Comparison of ENCODE assay signal across 20 cellular contexts in the genomic region with DNA sequence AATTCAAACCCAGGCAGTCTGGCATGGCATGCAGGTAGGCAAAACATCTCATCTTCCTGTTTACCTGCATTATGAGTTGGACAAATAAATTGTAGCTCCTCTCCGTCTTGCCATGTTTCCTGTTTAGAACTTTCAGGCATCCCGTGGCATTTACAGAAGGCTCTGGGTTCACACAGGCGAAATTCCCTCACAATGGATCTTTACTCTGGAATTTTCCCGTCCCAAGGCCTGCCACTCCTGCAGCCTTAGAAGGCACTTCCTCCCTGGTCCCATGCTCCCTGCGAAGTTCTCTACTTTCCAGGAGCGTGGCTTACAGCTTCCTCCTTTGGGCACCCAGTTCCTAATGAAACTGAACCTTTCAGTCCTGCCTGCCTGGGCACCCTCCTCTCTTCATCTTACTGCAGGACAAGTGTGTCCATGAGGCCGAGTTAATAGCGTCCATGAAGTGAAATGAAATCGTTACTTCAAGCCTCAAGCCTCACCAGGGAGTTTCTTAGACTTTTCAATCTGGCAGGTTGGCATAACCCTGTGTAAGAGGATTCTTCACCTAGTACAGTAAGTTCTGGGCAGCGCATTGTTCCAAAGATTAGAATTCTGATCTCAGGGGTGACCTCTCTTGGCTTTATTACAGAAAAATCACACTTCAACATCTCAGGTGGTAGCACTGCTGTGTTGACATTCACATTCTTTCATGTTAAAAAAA. TPM values are rescaled to one million over a fixed set of nuclear protein-coding genes. Genes with fewer than 3 reads are reported as not detected.
DNase-seq lines count a peak whose midpoint lies in the region; ATAC-seq and TF ChIP-seq lines count a peak whose summit lies in the region.
"Had no signal": no experiment of that assay in that cellular context is flagged by ENCODE, and none has a peak within 500 bp of the region (broad histone marks: within the 10 kb centered on the region; RNA-seq: fewer than 3 reads in every experiment).

No MANE protein-coding gene starts in this region.

- H3K36me3 Mint-ChIP-seq in MCF 10A (ENCODE audit: insufficient read depth, unreplicated experiment) = no peaks in the 10 kb centered on the region
- H3K36me3 Mint-ChIP-seq: activated CD4-positive, alpha-beta memory T cell treated with anti-CD3 and anti-CD28 coated beads for 36 hours; activated naive CD4-positive, alpha-beta T cell treated with anti-CD3 and anti-CD28 coated beads, Interleukin-2, amount 50 U/mL, for 72 hours; stimulated activated naive B cell treated with anti-CD40 and anti-IgM and Interleukin-4, amounts not matched to agents 10 μg/mL and 1 μg/mL and 100 μg/mL, for 72 hours had no signal

- no peaks in the 10 kb centered on the region for H3K4me1 ChIP-seq in breast epithelium
- H3K4me1 ChIP-seq in body of pancreas = peaks cover 24% of the 10 kb centered on the region
- no peaks in the 10 kb centered on the region for H3K4me1 ChIP-seq in mesenchymal stem cell (ENCODE audit: control insufficient read depth, insufficient read depth, low read depth, low read length)
- H3K4me1 ChIP-seq in thyroid gland = peaks cover 0 to 6% of the 10 kb centered on the region in 2 donors

- DNase-seq in breast epithelium (ENCODE audit: low spot score in 2 of 2) (no peak), MCF 10A (ENCODE audit: unreplicated experiment) (no peak), body of pancreas (no peak), mesenchymal stem cell (no peak), thyroid gland (no peak)
- DNase-seq: activated CD4-positive, alpha-beta memory T cell treated with anti-CD3 and anti-CD28 coated beads for 36 hours; activated T-cell treated with anti-CD3 and anti-CD28 coated beads, Interleukin-2, amount 50 U/mL, for 48 hours; brain microvascular endothelial cell; C1 segment of cervical spinal cord; DND-41; dorsolateral prefrontal cortex; glutamatergic neuron; posterior cingulate gyrus; stimulated activated CD4-positive, alpha-beta T cell treated with anti-CD3 and anti-CD28 coated beads, Interleukin-12 subunit alpha, Interleukin-12 subunit beta, amount 100 ng/mL, for 4 hours; stimulated activated naive B cell treated with anti-CD40 and anti-IgM and Interleukin-4, amounts not matched to agents 10 μg/mL and 1 μg/mL and 100 μg/mL, for 72 hours had no signal

- H3K9ac ChIP-seq in mesenchymal stem cell (ENCODE audit: low read length) = no peak overlapping the region

- ATAC-seq in body of pancreas = peak; percentile 81
- ATAC-seq in HG02642 (IDR thresholded peaks at IDR 0.05; ENCODE audit: poor library complexity, unreplicated experiment) = no peak
- ATAC-seq in GM18907 (IDR thresholded peaks at IDR 0.05; ENCODE audit: unreplicated experiment) = no peak
- no peak for ATAC-seq in GM19463 (IDR thresholded peaks at IDR 0.05; ENCODE audit: unreplicated experiment)
- ATAC-seq: activated naive CD4-positive, alpha-beta T cell treated with anti-CD3 and anti-CD28 coated beads, Interleukin-2, amount 50 U/mL, for 72 hours had no signal

- no peak overlapping the region for H3K14ac ChIP-seq in mesenchymal stem cell (ENCODE audit: low read length in 2 of 2)

- peak overlapping the region in 1 of 2 experiments; percentile 14 for H3K18ac ChIP-seq in mesenchymal stem cell (ENCODE audit: low read depth in 1 of 2, low read length in 2 of 2)

- no peaks in the 10 kb centered on the region for H3K9me3 ChIP-seq in breast epithelium
- no peaks in the 10 kb centered on the region for H3K9me3 ChIP-seq in body of pancreas
- H3K9me3 ChIP-seq in mesenchymal stem cell (ENCODE audit: control insufficient read depth, low read length) = no peaks in the 10 kb centered on the region
- no peaks in the 10 kb centered on the region for H3K9me3 ChIP-seq in thyroid gland
- H3K9me3 ChIP-seq: esophagus muscularis mucosa had no signal

- H3K9me3 Mint-ChIP-seq in MCF 10A (ENCODE audit: unreplicated experiment) = peaks cover 6% of the 10 kb centered on the region
- H3K9me3 Mint-ChIP-seq: activated CD4-positive, alpha-beta memory T cell treated with anti-CD3 and anti-CD28 coated beads for 36 hours had no signal

- H3K27ac ChIP-seq in breast epithelium (peak overlapping the region; percentile 5 to 8), body of pancreas (peak overlapping the region in 3 of 4 donors; percentile 56 to 87 (median 71)), mesenchymal stem cell (ENCODE audit: low read length, poor library complexity, severe bottlenecking) (no peak overlapping the region), thyroid gland (peak overlapping the region in 2 of 3 donors; percentile 54 to 62)
- H3K27ac ChIP-seq: brain microvascular endothelial cell, esophagus muscularis mucosa had no signal

- H2BK15ac ChIP-seq in mesenchymal stem cell (ENCODE audit: low read depth, poor library complexity, severe bottlenecking) = no peak overlapping the region

- no peak overlapping the region for H2AK5ac ChIP-seq in mesenchymal stem cell (ENCODE audit: low read length, severe bottlenecking)

- peak overlapping the region; percentile 78 for H4K8ac ChIP-seq in mesenchymal stem cell (ENCODE audit: low read length)

- H2BK5ac ChIP-seq in mesenchymal stem cell (ENCODE audit: low read depth, low read length, poor library complexity, severe bottlenecking) = no peak overlapping the region

- H4K91ac ChIP-seq in mesenchymal stem cell (ENCODE audit: low read length) = no peak overlapping the region

- no TSS peak for BruUV-seq in MCF 10A (replicated peaks; lab: Mats Ljungman, UMichigan)

- intact Hi-C loops in breast epithelium (cut with DNase I; ENCODE audit: low total_unique reads) (no loop called here), MCF 10A (cut with micrococcal nuclease) (no loop called here), body of pancreas (cut with DNase I) (no loop called here), thyroid gland (cut with DNase I) (no loop called here)

- CTCF ChIA-PET in MCF 10A (lab: Yijun Ruan, JAX) = interaction anchor here (0.6 to 1.3 kb wide), 6 partner anchors 12 to 302 kb away, joined by 3 to 6 read pairs (median 3); no protein-coding TSS in a partner anchor

- POLR2A ChIA-PET in MCF 10A (lab: Yijun Ruan, JAX) = interaction anchor here (0.6 to 1.0 kb wide), 2 partner anchors 9 to 35 kb away, joined by 3 to 4 read pairs; no protein-coding TSS in a partner anchor

- no peak overlapping the region for H3K4me3 Mint-ChIP-seq in MCF 10A (ENCODE audit: unreplicated experiment)
- H3K4me3 Mint-ChIP-seq: activated CD4-positive, alpha-beta memory T cell treated with anti-CD3 and anti-CD28 coated beads for 36 hours; stimulated activated naive B cell treated with anti-CD40 and anti-IgM and Interleukin-4, amounts not matched to agents 10 μg/mL and 1 μg/mL and 100 μg/mL, for 72 hours had no signal

- no peak overlapping the region for H3K4me3 ChIP-seq in breast epithelium
- H3K4me3 ChIP-seq in body of pancreas = no peak overlapping the region
- no peak overlapping the region for H3K4me3 ChIP-seq in mesenchymal stem cell (ENCODE audit: insufficient read depth in 1 of 2, low read depth in 1 of 2, low read length in 2 of 2)
- no peak overlapping the region for H3K4me3 ChIP-seq in thyroid gland (replicated peaks in 1 of 3)
- H3K4me3 ChIP-seq: dorsolateral prefrontal cortex, esophagus muscularis mucosa had no signal

- no peaks in the 10 kb centered on the region for H3K27me3 ChIP-seq in breast epithelium
- no peaks in the 10 kb centered on the region for H3K27me3 ChIP-seq in body of pancreas
- no peaks in the 10 kb centered on the region for H3K27me3 ChIP-seq in mesenchymal stem cell (ENCODE audit: control insufficient read depth in 1 of 2, insufficient read depth in 1 of 2, low read length in 2 of 2)
- no peaks in the 10 kb centered on the region for H3K27me3 ChIP-seq in thyroid gland
- H3K27me3 ChIP-seq: brain microvascular endothelial cell, dorsolateral prefrontal cortex, esophagus muscularis mucosa had no signal

- no peak overlapping the region for H2BK120ac ChIP-seq in mesenchymal stem cell (ENCODE audit: low read depth, low read length)

- no peaks in the 10 kb centered on the region for H3K79me1 ChIP-seq in mesenchymal stem cell (replicated peaks; ENCODE audit: low read length, poor library complexity, severe bottlenecking)

- H3K36me3 ChIP-seq in breast epithelium (no peaks in the 10 kb centered on the region), body of pancreas (replicated peaks in 1 of 2; ENCODE audit: insufficient read depth in 1 of 2, low read depth in 2 of 2) (no peaks in the 10 kb centered on the region), mesenchymal stem cell (ENCODE audit: control insufficient read depth in 1 of 2, insufficient read depth in 2 of 2, low read depth in 1 of 2, low read length in 2 of 2) (no peaks in the 10 kb centered on the region), thyroid gland (no peaks in the 10 kb centered on the region)
- H3K36me3 ChIP-seq: brain microvascular endothelial cell, esophagus muscularis mucosa had no signal

- H3K23ac ChIP-seq in mesenchymal stem cell (ENCODE audit: low read length in 2 of 2) = no peak overlapping the region

- TF ChIP-seq CTCF in breast epithelium (IDR thresholded peaks at IDR 0.05) (no peak), MCF 10A (IDR thresholded peaks at IDR 0.05; ENCODE audit: unreplicated experiment) (no peak), body of pancreas (IDR thresholded peaks at IDR 0.05) (no peak), thyroid gland (IDR thresholded peaks at IDR 0.05) (no peak)

- H3K4me2 ChIP-seq in mesenchymal stem cell (ENCODE audit: low read length, poor library complexity, severe bottlenecking) = no peak overlapping the region

- no peak overlapping the region for H3K27ac Mint-ChIP-seq in MCF 10A (ENCODE audit: low read depth, unreplicated experiment)
- H3K27ac Mint-ChIP-seq: activated CD4-positive, alpha-beta memory T cell treated with anti-CD3 and anti-CD28 coated beads for 36 hours; activated naive CD4-positive, alpha-beta T cell treated with anti-CD3 and anti-CD28 coated beads, Interleukin-2, amount 50 U/mL, for 72 hours; stimulated activated naive B cell treated with anti-CD40 and anti-IgM and Interleukin-4, amounts not matched to agents 10 μg/mL and 1 μg/mL and 100 μg/mL, for 72 hours had no signal

- WGBS in body of pancreas, 2 donors = 44 to 48% methylated on average over 10 of the region's 10 CpGs
- WGBS in mesenchymal stem cell = 77% methylated on average over 10 of the region's 10 CpGs
- WGBS in thyroid gland, 2 donors = 63 to 78% methylated on average over 10 of the region's 10 CpGs

- H2BK12ac ChIP-seq in mesenchymal stem cell (ENCODE audit: low read length in 2 of 2) = peak overlapping the region; percentile 59 to 85

- H3K4ac ChIP-seq in mesenchymal stem cell (ENCODE audit: low read depth in 1 of 2, low read length in 2 of 2) = peak overlapping the region in 1 of 2 experiments; percentile 41

- no peaks in the 10 kb centered on the region for H3K27me3 Mint-ChIP-seq in MCF 10A (ENCODE audit: insufficient read depth, unreplicated experiment)

- peaks cover 12% of the 10 kb centered on the region for H3K4me1 Mint-ChIP-seq in MCF 10A (ENCODE audit: insufficient read depth, unreplicated experiment)

- no peak overlapping the region for H2AFZ ChIP-seq in mesenchymal stem cell (ENCODE audit: low read depth, low read length)

- no peak for TF ChIP-seq POLR2A in breast epithelium (IDR thresholded peaks at IDR 0.05)
- TF ChIP-seq POLR2A in body of pancreas (IDR thresholded peaks at IDR 0.05) = no peak
- TF ChIP-seq POLR2A in thyroid gland (IDR thresholded peaks at IDR 0.05) = no peak

RNA-seq across cellular contexts. Expression of a gene that starts 36.8 kb away (rescaled TPM):
- total RNA-seq in breast epithelium (10 to 100 TPM; 67.7 to 75.1 (median 73.8) TPM), MCF 10A (2022) (104 and 106 TPM in 2 replicates), body of pancreas (10 to 100 TPM; 38.4 to 61.6 TPM), thyroid gland (100 to 1,000 TPM in 3 of 4 donors, 10 to 100 TPM in 1; 90.3 to 200 (median 118) TPM)
- polyA plus RNA-seq in mesenchymal stem cell (2013, experiment 1 of 2) = 84.2 TPM
- 86.4 TPM for polyA plus RNA-seq in mesenchymal stem cell (2013, experiment 2 of 2)

RNA-seq across cellular contexts. Expression of a gene that starts 37.1 kb away (rescaled TPM):
- 10 to 100 TPM; 28.2 to 54.7 (median 54.4) TPM for total RNA-seq in breast epithelium
- total RNA-seq in MCF 10A (2022) = 6.3 and 11.7 TPM in 2 replicates
- 10 to 100 TPM; 26.7 to 60.7 TPM for total RNA-seq in body of pancreas
- 111 TPM for polyA plus RNA-seq in mesenchymal stem cell (2013, experiment 1 of 2)
- 109 TPM for polyA plus RNA-seq in mesenchymal stem cell (2013, experiment 2 of 2)
- 100 to 1,000 TPM in 1 of 4 donors, 10 to 100 TPM in 3; 33.5 to 127 (median 62.3) TPM for total RNA-seq in thyroid gland
